Comparison of ENCODE assay signal across 8 cellular contexts in the genomic region with DNA sequence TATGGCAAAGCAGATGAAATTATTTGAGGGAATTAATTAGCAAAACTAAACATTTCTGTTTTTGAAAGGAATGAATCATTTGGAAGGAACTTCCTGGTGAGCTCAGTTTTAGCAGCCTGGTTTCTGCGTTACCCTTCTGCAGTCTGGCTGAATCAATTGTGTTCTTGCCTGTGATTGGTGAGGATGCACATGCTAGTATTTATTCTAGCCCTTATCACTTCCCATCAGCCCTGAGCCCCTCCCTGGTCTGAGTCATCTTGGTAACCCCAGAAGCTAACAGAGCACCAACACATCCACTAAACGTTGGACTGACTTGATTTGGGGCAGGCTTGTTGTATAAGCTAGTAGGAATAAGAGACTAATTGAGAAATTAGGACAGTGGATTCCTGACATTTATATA. TPM values are rescaled to one million over a fixed set of nuclear protein-coding genes. Genes with fewer than 3 reads are reported as not detected.
DNase-seq lines count a peak whose midpoint lies in the region; TF ChIP-seq lines count a peak whose summit lies in the region.

No MANE protein-coding gene starts in this region.

- peaks cover 20% of the 10 kb centered on the region for H3K79me1 ChIP-seq in trophoblast cell (ENCODE audit: low read length)

- H3K79me2 ChIP-seq in trophoblast cell (ENCODE audit: control insufficient read depth, insufficient read depth, low read length, poor library complexity) = peaks cover 16% of the 10 kb centered on the region

- no peak overlapping the region for H4K8ac ChIP-seq in trophoblast cell (ENCODE audit: low read depth, low read length)

- no peaks in the 10 kb centered on the region for H3K36me3 ChIP-seq in BE2C
- H3K36me3 ChIP-seq in trophoblast cell (ENCODE audit: control insufficient read depth in 1 of 2, insufficient read depth in 2 of 2, low read length in 2 of 2) = no peaks in the 10 kb centered on the region

- H3K4me2 ChIP-seq in trophoblast cell (ENCODE audit: low read length) = peak overlapping the region; percentile 39

- peak overlapping the region; percentile 90 for H3K27ac ChIP-seq in trophoblast cell (ENCODE audit: low read depth, low read length)

- no peak overlapping the region for H2BK120ac ChIP-seq in trophoblast cell (ENCODE audit: insufficient read depth, low read length, poor library complexity)

- no peak overlapping the region for H4K12ac ChIP-seq in trophoblast cell (ENCODE audit: low read depth, low read length)

- no peak overlapping the region for H3K23ac ChIP-seq in trophoblast cell (ENCODE audit: low read length)

- no peak overlapping the region for H3K9ac ChIP-seq in trophoblast cell (ENCODE audit: low read length)

- H3K14ac ChIP-seq in trophoblast cell (ENCODE audit: low read length) = no peak overlapping the region

- no peak for TF ChIP-seq CTCF in BE2C (IDR thresholded peaks at IDR 0.05; ENCODE audit: low read depth, low read length)
- no peak for TF ChIP-seq CTCF in epithelial cell of proximal tubule (conservative IDR thresholded peaks at IDR 0.05; ENCODE audit: low read depth, low read length)
- TF ChIP-seq CTCF in GM20000 (IDR thresholded peaks at IDR 0.05; ENCODE audit: extremely low read depth, missing control alignments) = no peak

- no peak overlapping the region for H2AFZ ChIP-seq in trophoblast cell (ENCODE audit: insufficient read depth, low read length, poor library complexity)

- H3K27me3 ChIP-seq in BE2C (no peaks in the 10 kb centered on the region), trophoblast cell (ENCODE audit: insufficient read depth, low read length) (no peaks in the 10 kb centered on the region)

- DNase-seq in BE2C (peak; percentile 73), HS-5 (ENCODE audit: low read depth) (peak; percentile 93), epithelial cell of proximal tubule (ENCODE audit: low read depth) (peak; percentile 79), trophoblast cell (no peak), NCI-H1694 treated with DMSO at 0.1 percent for 48 hours (lab: John Stamatoyannopoulos, UW) (no peak), GM20000 (ENCODE audit: low spot score) (no peak), NCI-H2081 (lab: John Stamatoyannopoulos, UW) (no peak)
- peak; percentile 63 for DNase-seq in activated CD4-positive, alpha-beta T cell treated with anti-CD3 and anti-CD28 coated beads for 48 hours

- no peak overlapping the region for H3K4ac ChIP-seq in trophoblast cell (ENCODE audit: low read depth, low read length)

- WGBS in trophoblast cell (ENCODE audit: extremely low coverage, insufficient coverage, insufficient read length) = no CpG with 5 or more reads among the region's 2 CpGs

- no peak overlapping the region for H4K91ac ChIP-seq in trophoblast cell (ENCODE audit: low read depth, low read length)

- no peak overlapping the region for H2BK12ac ChIP-seq in trophoblast cell (ENCODE audit: low read length)

- H2BK5ac ChIP-seq in trophoblast cell (ENCODE audit: low read depth, low read length, poor library complexity) = peak overlapping the region; percentile 68

- H3K4me1 ChIP-seq in BE2C (peaks cover 11% of the 10 kb centered on the region), trophoblast cell (ENCODE audit: control insufficient read depth in 1 of 2, insufficient read depth in 2 of 2, low read length in 2 of 2) (peaks cover 22 to 33% of the 10 kb centered on the region in 2 experiments)

- H3K4me3 ChIP-seq in BE2C (ENCODE audit: low read depth, low read length) = no peak overlapping the region
- no peak overlapping the region for H3K4me3 ChIP-seq in epithelial cell of proximal tubule (ENCODE audit: low read depth, low read length)
- no peak overlapping the region for H3K4me3 ChIP-seq in trophoblast cell (ENCODE audit: low read depth, low read length)

- H3K18ac ChIP-seq in trophoblast cell (ENCODE audit: low read length) = no peak overlapping the region

- H3K9me3 ChIP-seq in BE2C (no peaks in the 10 kb centered on the region), trophoblast cell (ENCODE audit: insufficient read depth, low read depth, low read length) (no peaks in the 10 kb centered on the region)

- no peak overlapping the region for H2AK5ac ChIP-seq in trophoblast cell (ENCODE audit: low read length)

RNA-seq across cellular contexts. Expression of a gene that starts 6.6 kb away (rescaled TPM):
- polyA plus RNA-seq in BE2C (2012; ENCODE audit: insufficient read depth, insufficient read length, low read depth) = 10.1 TPM
- total RNA-seq in epithelial cell of proximal tubule = 260 and 335 TPM in 2 replicates
- polyA plus RNA-seq in trophoblast cell (2013) = 96.7 and 103 TPM in 2 replicates

Comparison
In these comparisons a context has a peak if more than half of its experiments do, and no peak if none do; other contexts are left out.
1. DNase-seq: peak in BE2C (single experiment), HS-5 (single experiment), activated CD4-positive, alpha-beta T cell treated with anti-CD3 and anti-CD28 coated beads for 48 hours (single experiment) and epithelial cell of proximal tubule (single experiment); none in trophoblast cell (0 of 2), NCI-H1694 treated with DMSO at 0.1 percent for 48 hours (single experiment), GM20000 (single experiment) and NCI-H2081 (0 of 2).